ENCODE assay signal across 12 cellular contexts in genomic region chr2:127661949-127662510, GRCh38. TPM values are rescaled to one million over a fixed set of nuclear protein-coding genes. Genes with fewer than 3 reads are reported as not detected.
DNase-seq lines count a peak whose midpoint lies in the region; ATAC-seq and TF ChIP-seq lines count a peak whose summit lies in the region.
"Had no signal": no experiment of that assay in that cellular context is flagged by ENCODE, and none has a peak within 500 bp of the region (broad histone marks: within the 10 kb centered on the region; RNA-seq: fewer than 3 reads in every experiment).

No MANE protein-coding gene starts in this region.

- TF ChIP-seq CTCF in CD14-positive monocyte (IDR thresholded peaks at IDR 0.05) (no peak), cardiac fibroblast (IDR thresholded peaks at IDR 0.05; ENCODE audit: low read depth, low read length) (no peak), right atrium auricular region (IDR thresholded peaks at IDR 0.05) (peak in 1 of 2 donors; percentile 25), psoas muscle (IDR thresholded peaks at IDR 0.05) (no peak)

- H3K4me3 Mint-ChIP-seq in CD14-positive monocyte: no peak overlapping the region

- H3K9me3 ChIP-seq in right atrium auricular region (no peaks in the 10 kb centered on the region), psoas muscle (no peaks in the 10 kb centered on the region)

- peaks cover 26% of the 10 kb centered on the region for H3K36me3 ChIP-seq in right atrium auricular region
- H3K36me3 ChIP-seq in psoas muscle (ENCODE audit: insufficient read depth in 1 of 2, low read depth in 1 of 2): peaks cover 0 to 4% of the 10 kb centered on the region in 2 donors

- peaks cover 44 to 49% (median 46%) of the 10 kb centered on the region in 3 donors for H3K27me3 Mint-ChIP-seq in CD14-positive monocyte (ENCODE audit: low read depth in 3 of 3)

- DNase-seq in CD14-positive monocyte (ENCODE audit: low spot score) (peak; percentile 30), cardiac fibroblast (ENCODE audit: low read depth in 2 of 2) (peak; percentile 24 to 54), right atrium auricular region (ENCODE audit: low spot score) (no peak), psoas muscle (peak in 1 of 2 donors; percentile 69), medulla oblongata (ENCODE audit: extremely low spot score) (no peak), HPDE6-E6E7 (ENCODE audit: extremely low spot score) (no peak), COR-L47 (lab: John Stamatoyannopoulos, UW) (no peak)
- DNase-seq in central memory CD4-positive, alpha-beta T cell: no peak
- DNase-seq: NCI-H1436 treated with DMSO at 0.1 percent for 48 hours, NCI-H524 treated with DMSO at 0.1 percent for 48 hours, SHP77 treated with DMSO at 0.1 percent for 48 hours had no signal

- intact Hi-C loops in CD14-positive monocyte (cut with micrococcal nuclease) (no loop called here), psoas muscle (cut with DNase I) (no loop called here)

- peaks cover 0 to 3% of the 10 kb centered on the region in 2 donors for H3K36me3 Mint-ChIP-seq in CD14-positive monocyte

- H3K4me3 ChIP-seq in cardiac fibroblast (replicated peaks in 1 of 2; ENCODE audit: low read depth in 2 of 2, low read length in 2 of 2): no peak overlapping the region
- no peak overlapping the region for H3K4me3 ChIP-seq in right atrium auricular region
- no peak overlapping the region for H3K4me3 ChIP-seq in psoas muscle
- H3K4me3 ChIP-seq: skin epidermis had no signal

- ATAC-seq in psoas muscle: peak in 2 of 4 donors; percentile 31 to 38

- H3K27ac ChIP-seq in right atrium auricular region (peak overlapping the region; percentile 82 to 88), psoas muscle (peak overlapping the region; percentile 16)

- peaks cover 0 to 13% (median 5%) of the 10 kb centered on the region in 7 donors for H3K9me3 Mint-ChIP-seq in CD14-positive monocyte

- 54 to 61% (median 58%) methylated on average over 9 of the region's 9 CpGs for WGBS in psoas muscle, 3 donors

- H3K27ac Mint-ChIP-seq in CD14-positive monocyte: no peak overlapping the region

- H3K4me1 ChIP-seq in right atrium auricular region (peaks cover 0 to 97% of the 10 kb centered on the region in 2 donors), psoas muscle (peaks cover 6% of the 10 kb centered on the region)

- peaks cover 9% of the 10 kb centered on the region for H3K4me1 Mint-ChIP-seq in CD14-positive monocyte

- no peaks in the 10 kb centered on the region for H3K27me3 ChIP-seq in right atrium auricular region
- peaks cover 0 to 1% (median 0%) of the 10 kb centered on the region in 3 donors for H3K27me3 ChIP-seq in psoas muscle (ENCODE audit: insufficient read depth in 3 of 3, low read length in 2 of 3)

RNA-seq across cellular contexts. Expression of gene LIMS2, which starts 13.3 kb away (rescaled TPM):
- polyA plus RNA-seq in CD14-positive monocyte: 1 to 10 TPM in 1 of 2 donors, under 1 TPM in 1; 0.13 to 1.3 TPM
- total RNA-seq in right atrium auricular region: 10 to 100 TPM; 80.2 to 91.7 TPM
- 10 to 100 TPM in 3 of 4 donors, 1 to 10 TPM in 1; 9.3 to 31.8 (median 20.5) TPM for total RNA-seq in psoas muscle
- 10 to 100 TPM; 12.1 to 16.4 (median 12.9) TPM for polyA plus RNA-seq in psoas muscle

RNA-seq across cellular contexts. Expression of gene GPR17, which starts 16.1 kb away (rescaled TPM):
- not detected for polyA plus RNA-seq in CD14-positive monocyte
- total RNA-seq in right atrium auricular region: under 1 TPM in 1 of 2 donors, not detected in 1; 0.24 TPM
- total RNA-seq in psoas muscle: under 1 TPM in 1 of 4 donors, not detected in 3; 0.17 TPM
- polyA plus RNA-seq in psoas muscle: under 1 TPM; 0.14 to 0.35 (median 0.21) TPM

RNA-seq across cellular contexts. Expression of gene SFT2D3, which starts 39.3 kb away (rescaled TPM):
- polyA plus RNA-seq in CD14-positive monocyte (1 to 10 TPM in 1 of 2 donors, not detected in 1; 3.8 TPM), psoas muscle (1 to 10 TPM; 1.5 to 4.1 (median 2.5) TPM)
- total RNA-seq in right atrium auricular region (1 to 10 TPM; 3.8 to 5.9 TPM), psoas muscle (1 to 10 TPM; 1.6 to 3.7 (median 2.1) TPM)

Comparison
In these comparisons a context has a peak if more than half of its experiments do, and no peak if none do; other contexts are left out.
1. DNase-seq: peak in CD14-positive monocyte (single experiment) and cardiac fibroblast (2 of 2); none in right atrium auricular region (single experiment), medulla oblongata (single experiment), HPDE6-E6E7 (single experiment), central memory CD4-positive, alpha-beta T cell (single experiment) and COR-L47 (single experiment).